21 cellular contexts compared by ENCODE assay signal in the genomic region with DNA sequence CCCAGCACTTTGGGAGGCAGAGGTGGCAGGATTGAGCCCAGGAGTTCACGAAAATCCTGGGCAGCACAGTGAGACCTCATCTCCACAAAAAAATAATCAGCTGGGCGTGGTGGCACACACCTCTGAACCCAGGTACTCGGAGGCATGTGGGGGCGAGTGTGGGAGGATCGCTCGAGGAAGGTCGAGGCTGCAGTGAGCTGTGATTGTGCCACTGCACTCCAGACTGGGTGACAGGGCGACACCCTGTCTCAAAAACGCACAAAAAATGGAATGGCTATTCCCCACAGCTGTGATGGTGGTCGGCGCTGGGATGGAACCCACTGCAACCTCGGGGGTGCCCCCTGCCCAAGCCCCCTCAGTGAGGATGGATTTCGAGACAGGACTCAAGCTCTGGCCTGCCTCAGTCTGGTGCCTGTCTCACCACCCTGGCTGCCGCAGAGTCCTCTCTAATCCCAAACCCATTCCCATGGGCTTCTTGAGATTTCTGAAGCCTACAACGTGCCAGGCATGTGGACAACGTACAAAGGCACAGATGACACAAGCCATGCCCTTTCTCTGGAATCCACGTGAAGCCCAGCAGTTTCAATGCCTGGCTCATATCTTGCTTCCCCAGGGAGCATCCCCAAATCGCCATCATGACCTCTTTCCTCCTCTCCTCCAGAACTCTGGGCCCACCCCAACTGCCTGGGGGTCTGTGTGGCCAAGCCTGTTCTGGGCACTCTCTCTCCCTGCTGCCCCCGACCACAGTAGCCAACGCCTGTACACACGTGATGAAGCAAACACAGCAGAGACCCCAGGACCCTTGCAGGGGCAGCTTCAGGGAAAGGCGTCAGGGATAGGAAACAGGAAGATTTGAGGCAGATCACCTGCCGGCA. TPM values are rescaled to one million over a fixed set of nuclear protein-coding genes. Genes with fewer than 3 reads are reported as not detected.
DNase-seq lines count a peak whose midpoint lies in the region; ATAC-seq and TF ChIP-seq lines count a peak whose summit lies in the region.
"Had no signal": no experiment of that assay in that cellular context is flagged by ENCODE, and none has a peak within 500 bp of the region (broad histone marks: within the 10 kb centered on the region; RNA-seq: fewer than 3 reads in every experiment).

No MANE protein-coding gene starts in this region.

- H2AFZ ChIP-seq in SK-N-SH (ENCODE audit: low read depth), result no peak overlapping the region
- H2AFZ ChIP-seq: GM23338 had no signal

- peak; percentile 39 for DNase-seq in SK-N-SH
- no peak for DNase-seq in nephron progenitor cell
- DNase-seq in DMS 273 treated with DMSO at 0.1 percent for 48 hours (lab: John Stamatoyannopoulos, UW), result no peak
- DNase-seq in GM10248 (ENCODE audit: extremely low spot score), result no peak
- DNase-seq: AML-193, COR-L47, GDM1, MM.1S, NCI-H1092, NCI-H1436 treated with DMSO at 0.1 percent for 48 hours, NCI-H2029, NCI-H524 treated with DMSO at 0.1 percent for 48 hours, PC-3 had no signal

- POLR2A ChIA-PET in SK-N-SH (lab: Yijun Ruan, JAX) (no interaction called here), GM10248 (lab: Yijun Ruan, JAX) (no interaction called here)

- TF ChIP-seq RAD21 in SK-N-SH (IDR thresholded peaks at IDR 0.05; ENCODE audit: low read length), result no peak

- H3K79me2 ChIP-seq in SK-N-SH (ENCODE audit: insufficient read depth), result no peaks in the 10 kb centered on the region

- no peaks in the 10 kb centered on the region for H3K9me3 ChIP-seq in SK-N-SH
- H3K9me3 ChIP-seq in thymus (ENCODE audit: control insufficient read depth), result no peaks in the 10 kb centered on the region

- 28% methylated on average over 22 of the region's 23 CpGs for WGBS in SK-N-SH (ENCODE audit: low lambda C conversion rate)
- WGBS in thymus, result 85% methylated on average over 23 of the region's 23 CpGs

- H3K9me3 Mint-ChIP-seq in nephron progenitor cell, result peaks cover 19% of the 10 kb centered on the region

- H3K4me3 ChIP-seq in SK-N-SH (ENCODE audit: low read depth in 2 of 2, low read length in 1 of 2) (no peak overlapping the region), thymus (ENCODE audit: low read length) (no peak overlapping the region)
- H3K4me3 ChIP-seq: GM23338 had no signal

- peaks cover 52% of the 10 kb centered on the region for H3K4me1 Mint-ChIP-seq in nephron progenitor cell
- H3K4me1 Mint-ChIP-seq: IgD-negative memory B cell had no signal

- TF ChIP-seq CTCF in SK-N-SH (IDR thresholded peaks at IDR 0.05) (no peak), VCaP (conservative IDR thresholded peaks at IDR 0.05) (no peak), nephron progenitor cell (IDR thresholded peaks at IDR 0.05) (no peak), GM10248 (IDR thresholded peaks at IDR 0.05; ENCODE audit: control extremely low read depth, extremely low read depth, low read depth, missing control alignments) (no peak)

- H3K4me1 ChIP-seq in SK-N-SH (ENCODE audit: control insufficient read depth in 1 of 2, insufficient read depth in 2 of 2, low read depth in 1 of 2, low read length in 1 of 2), result peaks cover 0 to 12% of the 10 kb centered on the region in 2 experiments; a peak in 1 of 4 replicates
- H3K4me1 ChIP-seq in thymus (ENCODE audit: control insufficient read depth, insufficient read depth, low read length), result peaks cover 11% of the 10 kb centered on the region

- no peak overlapping the region for H3K4me2 ChIP-seq in SK-N-SH
- H3K4me2 ChIP-seq: GM23338 had no signal

- no peaks in the 10 kb centered on the region for H4K20me1 ChIP-seq in SK-N-SH (ENCODE audit: insufficient read depth)

- peaks cover 3% of the 10 kb centered on the region for H3K27me3 Mint-ChIP-seq in nephron progenitor cell (ENCODE audit: low read depth, poor library complexity)

- H3F3A ChIP-seq in SK-N-SH (replicated peaks; ENCODE audit: insufficient read depth), result no peaks in the 10 kb centered on the region

- CTCF ChIA-PET in SK-N-SH (lab: Yijun Ruan, JAX) (interaction anchor here (1.5 to 3.2 kb wide), 3 partner anchors 30 to 40 kb away, joined by 3 to 10 read pairs (median 5); no protein-coding TSS in a partner anchor), GM10248 (lab: Yijun Ruan, JAX) (no interaction called here)

- no peak overlapping the region for H3K9ac ChIP-seq in SK-N-SH

- H3K27ac Mint-ChIP-seq in nephron progenitor cell, result peak overlapping the region; percentile 60
- H3K27ac Mint-ChIP-seq: GM23338, IgD-negative memory B cell had no signal

- peak overlapping the region; percentile 52 for H3K4me3 Mint-ChIP-seq in nephron progenitor cell
- H3K4me3 Mint-ChIP-seq: GM23338, IgD-negative memory B cell had no signal

- H3K27ac ChIP-seq in SK-N-SH (ENCODE audit: low read depth in 2 of 2, low read length in 1 of 2), result no peak overlapping the region
- H3K27ac ChIP-seq in VCaP, result peak overlapping the region; percentile 17; the same call in 1 of the 2 replicates
- H3K27ac ChIP-seq in thymus (ENCODE audit: low read depth), result peak overlapping the region; percentile 75
- H3K27ac ChIP-seq: 22Rv1 had no signal

- H3K27me3 ChIP-seq in SK-N-SH (ENCODE audit: insufficient read depth) (no peaks in the 10 kb centered on the region), thymus (ENCODE audit: control insufficient read depth, insufficient read depth) (no peaks in the 10 kb centered on the region)

- no peak for TF ChIP-seq EP300 in SK-N-SH (IDR thresholded peaks at IDR 0.05; ENCODE audit: borderline replicate concordance in 1 of 2, low read depth in 1 of 2, low read length in 1 of 2)

- ATAC-seq in SK-N-SH treated with all-trans-retinoic acid at 6 μM for 48 hours (no peak), GM18520 (IDR thresholded peaks at IDR 0.05; ENCODE audit: unreplicated experiment) (no peak)
- ATAC-seq: HCT116, PC-3 had no signal

- no peaks in the 10 kb centered on the region for H3K9me2 ChIP-seq in SK-N-SH

- H3K36me3 ChIP-seq in SK-N-SH (replicated peaks in 1 of 2; ENCODE audit: control insufficient read depth in 1 of 2, insufficient read depth in 2 of 2, low read length in 1 of 2) (no peaks in the 10 kb centered on the region), thymus (ENCODE audit: control insufficient read depth, insufficient read depth) (no peaks in the 10 kb centered on the region)

- peaks cover 12% of the 10 kb centered on the region for H3K36me3 Mint-ChIP-seq in nephron progenitor cell (ENCODE audit: low read depth)
- H3K36me3 Mint-ChIP-seq: IgD-negative memory B cell had no signal

TF ChIP-seq in SK-N-SH, 30 proteins besides CTCF, POLR2A, EP300 and RAD21 (continues in another document):
- TF ChIP-seq, protein P1, sequence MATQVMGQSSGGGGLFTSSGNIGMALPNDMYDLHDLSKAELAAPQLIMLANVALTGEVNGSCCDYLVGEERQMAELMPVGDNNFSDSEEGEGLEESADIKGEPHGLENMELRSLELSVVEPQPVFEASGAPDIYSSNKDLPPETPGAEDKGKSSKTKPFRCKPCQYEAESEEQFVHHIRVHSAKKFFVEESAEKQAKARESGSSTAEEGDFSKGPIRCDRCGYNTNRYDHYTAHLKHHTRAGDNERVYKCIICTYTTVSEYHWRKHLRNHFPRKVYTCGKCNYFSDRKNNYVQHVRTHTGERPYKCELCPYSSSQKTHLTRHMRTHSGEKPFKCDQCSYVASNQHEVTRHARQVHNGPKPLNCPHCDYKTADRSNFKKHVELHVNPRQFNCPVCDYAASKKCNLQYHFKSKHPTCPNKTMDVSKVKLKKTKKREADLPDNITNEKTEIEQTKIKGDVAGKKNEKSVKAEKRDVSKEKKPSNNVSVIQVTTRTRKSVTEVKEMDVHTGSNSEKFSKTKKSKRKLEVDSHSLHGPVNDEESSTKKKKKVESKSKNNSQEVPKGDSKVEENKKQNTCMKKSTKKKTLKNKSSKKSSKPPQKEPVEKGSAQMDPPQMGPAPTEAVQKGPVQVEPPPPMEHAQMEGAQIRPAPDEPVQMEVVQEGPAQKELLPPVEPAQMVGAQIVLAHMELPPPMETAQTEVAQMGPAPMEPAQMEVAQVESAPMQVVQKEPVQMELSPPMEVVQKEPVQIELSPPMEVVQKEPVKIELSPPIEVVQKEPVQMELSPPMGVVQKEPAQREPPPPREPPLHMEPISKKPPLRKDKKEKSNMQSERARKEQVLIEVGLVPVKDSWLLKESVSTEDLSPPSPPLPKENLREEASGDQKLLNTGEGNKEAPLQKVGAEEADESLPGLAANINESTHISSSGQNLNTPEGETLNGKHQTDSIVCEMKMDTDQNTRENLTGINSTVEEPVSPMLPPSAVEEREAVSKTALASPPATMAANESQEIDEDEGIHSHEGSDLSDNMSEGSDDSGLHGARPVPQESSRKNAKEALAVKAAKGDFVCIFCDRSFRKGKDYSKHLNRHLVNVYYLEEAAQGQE (IDR thresholded peaks at IDR 0.05; ENCODE audit: low read depth, low read length), result no peak

TF ChIP-seq in SK-N-SH treated with all-trans-retinoic acid at 6 μM for 48 hours, 23 proteins besides CTCF, POLR2A, EP300 and RAD21:
- TF ChIP-seq, protein P2, sequence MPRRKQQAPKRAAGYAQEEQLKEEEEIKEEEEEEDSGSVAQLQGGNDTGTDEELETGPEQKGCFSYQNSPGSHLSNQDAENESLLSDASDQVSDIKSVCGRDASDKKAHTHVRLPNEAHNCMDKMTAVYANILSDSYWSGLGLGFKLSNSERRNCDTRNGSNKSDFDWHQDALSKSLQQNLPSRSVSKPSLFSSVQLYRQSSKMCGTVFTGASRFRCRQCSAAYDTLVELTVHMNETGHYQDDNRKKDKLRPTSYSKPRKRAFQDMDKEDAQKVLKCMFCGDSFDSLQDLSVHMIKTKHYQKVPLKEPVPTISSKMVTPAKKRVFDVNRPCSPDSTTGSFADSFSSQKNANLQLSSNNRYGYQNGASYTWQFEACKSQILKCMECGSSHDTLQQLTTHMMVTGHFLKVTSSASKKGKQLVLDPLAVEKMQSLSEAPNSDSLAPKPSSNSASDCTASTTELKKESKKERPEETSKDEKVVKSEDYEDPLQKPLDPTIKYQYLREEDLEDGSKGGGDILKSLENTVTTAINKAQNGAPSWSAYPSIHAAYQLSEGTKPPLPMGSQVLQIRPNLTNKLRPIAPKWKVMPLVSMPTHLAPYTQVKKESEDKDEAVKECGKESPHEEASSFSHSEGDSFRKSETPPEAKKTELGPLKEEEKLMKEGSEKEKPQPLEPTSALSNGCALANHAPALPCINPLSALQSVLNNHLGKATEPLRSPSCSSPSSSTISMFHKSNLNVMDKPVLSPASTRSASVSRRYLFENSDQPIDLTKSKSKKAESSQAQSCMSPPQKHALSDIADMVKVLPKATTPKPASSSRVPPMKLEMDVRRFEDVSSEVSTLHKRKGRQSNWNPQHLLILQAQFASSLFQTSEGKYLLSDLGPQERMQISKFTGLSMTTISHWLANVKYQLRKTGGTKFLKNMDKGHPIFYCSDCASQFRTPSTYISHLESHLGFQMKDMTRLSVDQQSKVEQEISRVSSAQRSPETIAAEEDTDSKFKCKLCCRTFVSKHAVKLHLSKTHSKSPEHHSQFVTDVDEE (CRISPR knock-in tag; IDR thresholded peaks at IDR 0.05), result no peak
- TF ChIP-seq ARNTL (CRISPR knock-in tag; IDR thresholded peaks at IDR 0.05; ENCODE audit: borderline replicate concordance, low read depth) (no peak), ZNF8 (CRISPR knock-in tag; IDR thresholded peaks at IDR 0.05) (no peak), CSDC2 (CRISPR knock-in tag; IDR thresholded peaks at IDR 0.05) (no peak)

RNA-seq across cellular contexts. Expression of a gene that starts 32.4 kb away (rescaled TPM):
- polyA plus RNA-seq in SK-N-SH (2012; rRNA removed), result not detected in 2 replicates
- polyA plus RNA-seq in SK-N-SH (2012; cell fraction: cytosol; rRNA removed), result 0.04 TPM in 2 replicates
- 0.01 and 0.14 TPM in 2 replicates for polyA plus RNA-seq in SK-N-SH (2012; cell fraction: nucleus; rRNA removed)
- polyA plus RNA-seq in thymus, result 5.6 TPM
- polyA plus RNA-seq: IgD-negative memory B cell had no signal

Comparison
In these comparisons a context has a peak if more than half of its experiments do, and no peak if none do; other contexts are left out.
1. H3K27ac ChIP-seq: peak in VCaP (single experiment) and thymus (single experiment); none in SK-N-SH (0 of 2).